In the genomic region with DNA sequence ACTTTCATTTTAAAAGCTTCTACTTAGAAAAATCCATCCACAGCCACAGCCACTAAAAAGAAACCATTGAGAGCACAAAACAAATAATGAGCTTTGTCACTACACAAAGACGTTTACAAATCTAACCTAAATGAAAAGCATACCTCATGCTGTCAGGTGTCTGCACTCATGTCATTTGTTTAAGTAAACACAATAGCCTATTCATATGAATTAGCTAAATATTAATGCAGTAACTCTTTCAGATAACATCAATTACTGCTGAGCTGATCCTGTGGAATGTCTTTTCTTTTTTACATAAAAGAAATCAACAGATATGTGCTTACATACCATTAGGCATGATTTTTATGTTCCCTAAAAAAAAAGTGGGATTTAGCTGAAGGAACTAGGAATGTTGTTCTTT, we compare ENCODE assay signal across 18 cellular contexts. TPM values are rescaled to one million over a fixed set of nuclear protein-coding genes. Genes with fewer than 3 reads are reported as not detected.
DNase-seq lines count a peak whose midpoint lies in the region; ATAC-seq, FAIRE-seq and TF ChIP-seq lines count a peak whose summit lies in the region.
"Had no signal": no experiment of that assay in that cellular context is flagged by ENCODE, and none has a peak within 500 bp of the region (broad histone marks: within the 10 kb centered on the region; RNA-seq: fewer than 3 reads in every experiment).

No MANE protein-coding gene starts in this region.

- no peak overlapping the region for H3K9ac ChIP-seq in kidney (ENCODE audit: low read length in 2 of 2)

- TF ChIP-seq POLR2A in upper lobe of left lung (IDR thresholded peaks at IDR 0.05) (no peak), ovary (IDR thresholded peaks at IDR 0.05) (no peak)

- no peaks in the 10 kb centered on the region for H3K36me3 Mint-ChIP-seq in naive thymus-derived CD8-positive, alpha-beta T cell
- H3K36me3 Mint-ChIP-seq: activated naive CD4-positive, alpha-beta T cell treated with anti-CD3 and anti-CD28 coated beads, Interleukin-2, amount 10 ng/mL, durations not matched to agents 7 days and 5 days; T-cell had no signal

- H3K27ac Mint-ChIP-seq in naive thymus-derived CD8-positive, alpha-beta T cell = no peak overlapping the region
- H3K27ac Mint-ChIP-seq: activated naive CD4-positive, alpha-beta T cell treated with anti-CD3 and anti-CD28 coated beads, Interleukin-2, amount 10 ng/mL, durations not matched to agents 7 days and 5 days; CD4-positive, alpha-beta T cell; nephron progenitor cell; T-cell had no signal

- no peak for FAIRE-seq in kidney (lab: Jason Lieb, UNC)
- FAIRE-seq: A549 had no signal

- H3K27me3 Mint-ChIP-seq in naive thymus-derived CD8-positive, alpha-beta T cell = peaks cover 0 to 8% (median 1%) of the 10 kb centered on the region in 5 donors
- H3K27me3 Mint-ChIP-seq: activated naive CD4-positive, alpha-beta T cell treated with anti-CD3 and anti-CD28 coated beads, Interleukin-2, amount 10 ng/mL, durations not matched to agents 7 days and 5 days; CD4-positive, alpha-beta T cell; T-cell had no signal

- H3K4me3 ChIP-seq in RWPE2 (ENCODE audit: severe bottlenecking) (no peak overlapping the region), kidney (ENCODE audit: low read length in 2 of 2) (no peak overlapping the region), upper lobe of left lung (no peak overlapping the region), ovary (no peak overlapping the region)
- H3K4me3 ChIP-seq: A549, PC-9 had no signal

- TF ChIP-seq CTCF in RWPE2 (IDR thresholded peaks at IDR 0.05; ENCODE audit: poor library complexity, severe bottlenecking) (no peak), kidney (IDR thresholded peaks at IDR 0.05; ENCODE audit: borderline replicate concordance, extremely low read depth, insufficient read depth) (no peak), upper lobe of left lung (IDR thresholded peaks at IDR 0.05) (no peak), ovary (IDR thresholded peaks at IDR 0.05) (no peak)

- peak overlapping the region; percentile 18 for H3K27ac ChIP-seq in RWPE2 (ENCODE audit: poor library complexity, severe bottlenecking)
- peak overlapping the region; percentile 26 to 40 for H3K27ac ChIP-seq in kidney (ENCODE audit: low read depth in 2 of 2, low read length in 2 of 2)
- H3K27ac ChIP-seq in upper lobe of left lung = peak overlapping the region in 3 of 4 donors; percentile 23 to 61 (median 30)
- H3K27ac ChIP-seq in ovary = no peak overlapping the region
- H3K27ac ChIP-seq: A549, PC-9 had no signal

- H3K36me3 ChIP-seq in RWPE2 (ENCODE audit: low read depth) (no peaks in the 10 kb centered on the region), kidney (ENCODE audit: control insufficient read depth in 1 of 2, insufficient read depth in 2 of 2, low read length in 2 of 2) (peaks cover 4 to 7% of the 10 kb centered on the region in 2 donors), upper lobe of left lung (peaks cover 0 to 4% (median 0%) of the 10 kb centered on the region in 4 donors), ovary (no peaks in the 10 kb centered on the region)

- DNase-seq in NCI-H510A treated with DMSO at 0.1 percent for 48 hours (lab: John Stamatoyannopoulos, UW) = peak; percentile 31
- DNase-seq in NCI-H510A (lab: John Stamatoyannopoulos, UW) = no peak
- no peak for DNase-seq in RWPE2 (ENCODE audit: low spot score)
- DNase-seq in kidney = no peak
- DNase-seq in upper lobe of left lung = no peak
- DNase-seq in ovary = no peak
- no peak for DNase-seq in naive thymus-derived CD8-positive, alpha-beta T cell
- DNase-seq in NCI-H1436 (lab: John Stamatoyannopoulos, UW) = no peak
- DNase-seq: activated CD8-positive, alpha-beta memory T cell treated with anti-CD3 and anti-CD28 coated beads, Interleukin-2, amount 50 U/mL, for 48 hours; activated naive CD4-positive, alpha-beta T cell treated with anti-CD3 and anti-CD28 coated beads, Interleukin-2, amount 10 ng/mL, durations not matched to agents 7 days and 5 days; CD4-positive, alpha-beta T cell; Kasumi-1; nephron progenitor cell; stimulated activated naive CD4-positive, alpha-beta T cell treated with Interleukin-2 at 50 U/mL for 16 hours; T-cell had no signal

- H3K9me3 Mint-ChIP-seq in naive thymus-derived CD8-positive, alpha-beta T cell = peaks cover 0 to 10% (median 3%) of the 10 kb centered on the region in 9 donors

- peak; percentile 30 for ATAC-seq in RWPE2 (ENCODE audit: low read depth)
- no peak for ATAC-seq in upper lobe of left lung (ENCODE audit: low FRiP score in 2 of 2)
- ATAC-seq in naive thymus-derived CD8-positive, alpha-beta T cell = no peak
- ATAC-seq: A549; activated CD4-positive, CD25-positive, alpha-beta regulatory T cell treated with anti-CD3 and anti-CD28 coated beads, Interleukin-2, amount 50 U/mL, for 24 hours; T-cell had no signal

- POLR2A ChIA-PET in naive thymus-derived CD8-positive, alpha-beta T cell (lab: Charles Lee) = no interaction called here

- H3K4me3 Mint-ChIP-seq in naive thymus-derived CD8-positive, alpha-beta T cell = no peak overlapping the region
- H3K4me3 Mint-ChIP-seq: activated naive CD4-positive, alpha-beta T cell treated with anti-CD3 and anti-CD28 coated beads, Interleukin-2, amount 10 ng/mL, durations not matched to agents 7 days and 5 days; CD4-positive, alpha-beta T cell; nephron progenitor cell; T-cell had no signal

- H3K9me3 ChIP-seq in RWPE2 (ENCODE audit: severe bottlenecking) (no peaks in the 10 kb centered on the region), kidney (ENCODE audit: control insufficient read depth in 1 of 2, low read length in 2 of 2) (no peaks in the 10 kb centered on the region), upper lobe of left lung (no peaks in the 10 kb centered on the region), ovary (no peaks in the 10 kb centered on the region)
- H3K9me3 ChIP-seq: A549 had no signal

- TF ChIP-seq EP300 in upper lobe of left lung (IDR thresholded peaks at IDR 0.05) (no peak), ovary (IDR thresholded peaks at IDR 0.05) (no peak)

- H3K4me1 Mint-ChIP-seq in naive thymus-derived CD8-positive, alpha-beta T cell = no peaks in the 10 kb centered on the region
- H3K4me1 Mint-ChIP-seq: activated naive CD4-positive, alpha-beta T cell treated with anti-CD3 and anti-CD28 coated beads, Interleukin-2, amount 10 ng/mL, durations not matched to agents 7 days and 5 days; T-cell had no signal

- H3K27me3 ChIP-seq in RWPE2 (ENCODE audit: insufficient read depth, poor library complexity, severe bottlenecking) = no peaks in the 10 kb centered on the region
- no peaks in the 10 kb centered on the region for H3K27me3 ChIP-seq in upper lobe of left lung
- H3K27me3 ChIP-seq in ovary = no peaks in the 10 kb centered on the region

- WGBS in upper lobe of left lung, 2 donors = 37 to 48% methylated on average over 1 of the region's 1 CpG
- 53 to 71% (median 60%) methylated on average over 1 of the region's 1 CpG for WGBS in ovary, 3 donors

- intact Hi-C loops in kidney (cut with DNase I) = no loop called here
- intact Hi-C loops in ovary (cut with DNase I) = no loop called here

- H3K4me1 ChIP-seq in RWPE2 (ENCODE audit: insufficient read depth, poor library complexity, severe bottlenecking) (peaks cover 10% of the 10 kb centered on the region), kidney (ENCODE audit: control insufficient read depth in 1 of 2, insufficient read depth in 1 of 2, low read depth in 1 of 2, low read length in 2 of 2) (peaks cover 3 to 9% of the 10 kb centered on the region in 2 donors), upper lobe of left lung (no peaks in the 10 kb centered on the region), ovary (ENCODE audit: insufficient read depth) (no peaks in the 10 kb centered on the region)
- H3K4me1 ChIP-seq: A549 had no signal

RNA-seq across cellular contexts. Expression of gene FGFR2, which starts 44.8 kb away (rescaled TPM):
- 59.4 TPM for total RNA-seq in kidney
- 20.2 TPM for polyA plus RNA-seq in kidney (ENCODE audit: insufficient read depth, low read depth, low replicate concordance)
- 10 to 100 TPM; 36.7 to 83.7 (median 64.1) TPM for total RNA-seq in upper lobe of left lung
- 10 to 100 TPM; 11.9 to 52.2 (median 29.7) TPM for total RNA-seq in ovary
- polyA plus RNA-seq in ovary = 10 to 100 TPM in 1 of 2 donors, 1 to 10 TPM in 1; 8.8 to 16.1 TPM
- not detected for total RNA-seq in naive thymus-derived CD8-positive, alpha-beta T cell
- polyA plus RNA-seq in naive thymus-derived CD8-positive, alpha-beta T cell = under 1 TPM in 1 of 3 donors, not detected in 2; 0.28 TPM
- total RNA-seq: PC-9 had no signal

Comparison
In these comparisons a context has a peak if more than half of its experiments do, and no peak if none do; other contexts are left out.
1. H3K27ac ChIP-seq: peak in RWPE2 (single experiment), kidney (2 of 2) and upper lobe of left lung (3 of 4); none in ovary (0 of 2).
2. RNA of gene FGFR2, which starts 44.8 kb away (total RNA-seq): 36.7 to 83.7 TPM in upper lobe of left lung, 59.4 TPM in kidney (single experiment) and 11.9 to 52.2 TPM in ovary; not detected in naive thymus-derived CD8-positive, alpha-beta T cell; every median in the first group is over 10 times any median in the second.